1 cellular context compared by ENCODE assay signal in the genomic region with DNA sequence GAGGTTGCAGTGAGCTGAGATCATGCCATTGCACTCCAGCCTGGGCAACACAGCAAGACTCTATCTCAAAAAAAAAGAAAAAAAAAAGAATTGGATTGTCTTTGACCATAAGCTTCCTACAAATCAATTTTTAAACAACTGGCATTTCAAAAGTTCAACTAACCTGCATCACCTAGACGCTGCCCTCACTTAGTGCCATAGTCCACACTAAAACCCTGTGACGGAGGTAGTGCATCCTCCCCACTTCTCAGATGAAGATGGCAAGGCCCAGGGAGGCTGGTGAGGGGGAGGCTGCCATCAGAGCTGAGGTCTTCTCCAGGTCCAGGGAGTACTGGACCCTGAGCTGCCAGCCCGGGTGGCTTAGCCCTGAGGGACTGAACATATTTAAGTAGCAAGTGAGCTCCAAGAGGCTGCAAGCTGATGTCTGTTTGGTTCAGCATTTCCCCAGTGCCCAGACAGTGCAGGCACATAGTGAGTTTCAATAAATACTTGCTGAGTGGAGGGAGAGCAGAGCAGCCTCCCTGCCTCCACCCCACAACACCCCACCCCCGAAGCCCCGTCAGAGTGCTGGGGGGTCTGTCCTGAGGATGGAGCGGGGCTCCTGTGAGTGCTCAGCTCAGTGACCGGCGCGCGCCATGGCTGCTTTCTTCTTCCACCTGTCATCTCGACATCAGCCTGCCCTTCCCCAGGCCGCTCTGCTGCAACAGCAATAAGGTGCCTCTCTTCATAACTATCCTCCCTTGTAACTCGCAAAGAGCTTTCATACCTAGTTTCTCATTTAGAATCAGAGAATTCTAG.
TF ChIP-seq lines count a peak whose summit lies in the region.

No MANE protein-coding gene starts in this region.

TF ChIP-seq in endothelial cell of umbilical vein, 7 proteins besides CTCF, POLR2A, EP300 and RAD21:
- TF ChIP-seq FOS (IDR thresholded peaks at IDR 0.05; ENCODE audit: borderline replicate concordance, insufficient read depth, low read length): no peak
- no peak for TF ChIP-seq MYC (IDR thresholded peaks at IDR 0.05; ENCODE audit: low read depth, low read length)
